Comparison of ENCODE assay signal across 10 cellular contexts in genomic region chrX:101078716-101079115, GRCh38. TPM values are rescaled to one million over a fixed set of nuclear protein-coding genes. Genes with fewer than 3 reads are reported as not detected.
DNase-seq lines count a peak whose midpoint lies in the region; ATAC-seq, FAIRE-seq and TF ChIP-seq lines count a peak whose summit lies in the region.
"Had no signal": no experiment of that assay in that cellular context is flagged by ENCODE, and none has a peak within 500 bp of the region (broad histone marks: within the 10 kb centered on the region; RNA-seq: fewer than 3 reads in every experiment).

TSS of gene TMEM35A (plus strand) at chrX:101078879. CDS start at chrX:101079003, 124 bp downstream.

- TF ChIP-seq CTCF in left ventricle myocardium inferior (IDR thresholded peaks at IDR 0.05; ENCODE audit: borderline replicate concordance) (no peak), endothelial cell of umbilical vein (IDR thresholded peaks at IDR 0.05; ENCODE audit: extremely low read depth in 1 of 2, insufficient read depth in 1 of 2, low read depth in 1 of 2, low read length in 2 of 2) (no peak), uterus (IDR thresholded peaks at IDR 0.05) (no peak)

- no peaks in the 10 kb centered on the region for H4K20me1 ChIP-seq in endothelial cell of umbilical vein (replicated peaks; ENCODE audit: control insufficient read depth, extremely low read depth, insufficient read depth, low read length)

- H3K27ac Mint-ChIP-seq in naive thymus-derived CD4-positive, alpha-beta T cell = no peak within 1 kb of the TSS

- TF ChIP-seq POLR2A in endothelial cell of umbilical vein (IDR thresholded peaks at IDR 0.05; ENCODE audit: low read depth, low read length) (no peak), uterus (IDR thresholded peaks at IDR 0.05) (no peak)

- peak within 1 kb of the TSS in 8 of 10 donors; percentile 10 to 60 (median 38) for H3K4me3 Mint-ChIP-seq in naive thymus-derived CD4-positive, alpha-beta T cell

- peaks cover 0 to 27% (median 24%) of the 10 kb centered on the region in 5 donors for H3K27me3 Mint-ChIP-seq in naive thymus-derived CD4-positive, alpha-beta T cell

- peak within 1 kb of the TSS; percentile 90 for H2AFZ ChIP-seq in endothelial cell of umbilical vein (ENCODE audit: low read depth, low read length)

- BruUV-seq in endothelial cell of umbilical vein (replicated peaks; lab: Mats Ljungman, UMichigan) = no TSS peak

- peak; percentile 95 for FAIRE-seq in endothelial cell of umbilical vein (lab: Jason Lieb, UNC)

- peak within 1 kb of the TSS; percentile 76 for H3K4me2 ChIP-seq in endothelial cell of umbilical vein (ENCODE audit: insufficient read depth, low read length)

- CTCF ChIA-PET in endothelial cell of umbilical vein (lab: Charles Lee) = interaction anchor here (1.3 kb wide), 1 partner anchor 13 kb away, joined by 4 read pairs; no protein-coding TSS in a partner anchor
- CTCF ChIA-PET in naive thymus-derived CD4-positive, alpha-beta T cell (lab: Charles Lee) = no interaction called here

- POLR2A ChIA-PET in endothelial cell of umbilical vein (lab: Charles Lee) = interaction anchor here (0.6 to 1.0 kb wide), 2 partner anchors 12 to 19 kb away, joined by 4 to 5 read pairs; partner anchors contain the start of gene CENPI
- POLR2A ChIA-PET in naive thymus-derived CD4-positive, alpha-beta T cell (lab: Charles Lee) = no interaction called here

- H3K9me1 ChIP-seq in endothelial cell of umbilical vein (replicated peaks; ENCODE audit: control insufficient read depth, extremely low read depth, insufficient read depth, low read length) = no peaks in the 10 kb centered on the region

- peaks cover 0 to 11% (median 0%) of the 10 kb centered on the region in 11 donors for H3K9me3 Mint-ChIP-seq in naive thymus-derived CD4-positive, alpha-beta T cell

- H3K4me1 Mint-ChIP-seq in naive thymus-derived CD4-positive, alpha-beta T cell = peaks cover 0 to 11% (median 5%) of the 10 kb centered on the region in 7 donors

- H3K9me3 ChIP-seq in left ventricle myocardium inferior (replicated peaks) (no peaks in the 10 kb centered on the region), endothelial cell of umbilical vein (replicated peaks; ENCODE audit: control insufficient read depth, insufficient read depth, low read length) (no peaks in the 10 kb centered on the region), uterus (no peaks in the 10 kb centered on the region)
- no peaks in the 10 kb centered on the region for H3K9me3 ChIP-seq in naive thymus-derived CD4-positive, alpha-beta T cell (ENCODE audit: control insufficient read depth in 2 of 3, low read length in 3 of 3)

- H3K36me3 Mint-ChIP-seq in naive thymus-derived CD4-positive, alpha-beta T cell = no peaks in the 10 kb centered on the region

- H3K27ac ChIP-seq in left ventricle myocardium inferior (replicated peaks) = no peak within 1 kb of the TSS
- no peak within 1 kb of the TSS for H3K27ac ChIP-seq in endothelial cell of umbilical vein (ENCODE audit: insufficient read depth, low read depth, low read length)
- no peak within 1 kb of the TSS for H3K27ac ChIP-seq in naive thymus-derived CD4-positive, alpha-beta T cell (ENCODE audit: low read depth, low read length)
- H3K27ac ChIP-seq in uterus = peak within 1 kb of the TSS in 1 of 2 donors; percentile 42

- no peaks in the 10 kb centered on the region for H3K27me3 ChIP-seq in left ventricle myocardium inferior (ENCODE audit: low read depth)
- H3K27me3 ChIP-seq in endothelial cell of umbilical vein (ENCODE audit: control insufficient read depth in 2 of 2, insufficient read depth in 2 of 2, low read length in 2 of 2) = no peaks in the 10 kb centered on the region
- H3K27me3 ChIP-seq in naive thymus-derived CD4-positive, alpha-beta T cell (ENCODE audit: control insufficient read depth in 2 of 2, insufficient read depth in 2 of 2, low read length in 2 of 2) = no peaks in the 10 kb centered on the region
- H3K27me3 ChIP-seq in uterus = no peaks in the 10 kb centered on the region

- H3K4me1 ChIP-seq in left ventricle myocardium inferior (no peaks in the 10 kb centered on the region), endothelial cell of umbilical vein (ENCODE audit: control insufficient read depth, extremely low read depth, insufficient read depth, low read length) (peaks cover 3% of the 10 kb centered on the region), uterus (no peaks in the 10 kb centered on the region)
- H3K4me1 ChIP-seq in naive thymus-derived CD4-positive, alpha-beta T cell (ENCODE audit: control insufficient read depth in 2 of 2, insufficient read depth in 2 of 2, low read length in 2 of 2) = no peaks in the 10 kb centered on the region

- DNase-seq in left ventricle myocardium inferior = no peak
- DNase-seq in Right ventricle myocardium superior = no peak
- peak; percentile 32 for DNase-seq in endothelial cell of umbilical vein (ENCODE audit: low read depth, low spot score)
- DNase-seq in naive thymus-derived CD4-positive, alpha-beta T cell = no peak
- DNase-seq in uterus = no peak
- no peak for DNase-seq in HuH-7.5 (ENCODE audit: low spot score)
- DNase-seq in NCI-H82 (lab: John Stamatoyannopoulos, UW) = no peak
- no peak for DNase-seq in activated gamma-delta T cell (lab: John Stamatoyannopoulos, UW)
- DNase-seq: activated CD4-positive, alpha-beta T cell treated with anti-CD3 and anti-CD28 coated beads, Interleukin-2, amount 50 U/mL, for 48 hours; DMS53 had no signal

- dilution Hi-C loops in endothelial cell of umbilical vein (cut with MboI; ENCODE audit: extremely low pct_ligation_motif_present, low sequenced_read_pairs) = no loop called here

- peak within 1 kb of the TSS; percentile 52 for H3K4me3 ChIP-seq in left ventricle myocardium inferior
- H3K4me3 ChIP-seq in endothelial cell of umbilical vein (replicated peaks in 1 of 3; ENCODE audit: insufficient read depth in 1 of 3, low read depth in 1 of 3, low read length in 3 of 3) = peak within 1 kb of the TSS; percentile 57 to 71 (median 66)
- H3K4me3 ChIP-seq in naive thymus-derived CD4-positive, alpha-beta T cell (ENCODE audit: low read length) = no peak within 1 kb of the TSS
- peak within 1 kb of the TSS; percentile 21 to 35 for H3K4me3 ChIP-seq in uterus

- intact Hi-C loops in left ventricle myocardium inferior (cut with micrococcal nuclease) = no loop called here
- intact Hi-C loops in Right ventricle myocardium superior (cut with DNase I) = no loop called here
- intact Hi-C loops in endothelial cell of umbilical vein (cut with micrococcal nuclease) = no loop called here
- intact Hi-C loops in naive thymus-derived CD4-positive, alpha-beta T cell (cut with micrococcal nuclease) = no loop called here
- intact Hi-C loops in uterus (cut with DNase I; ENCODE audit: low total_unique reads) = no loop called here

- no peak for ATAC-seq in Right ventricle myocardium superior (ENCODE audit: poor library complexity)
- no peak for ATAC-seq in naive thymus-derived CD4-positive, alpha-beta T cell

- H3K79me2 ChIP-seq in endothelial cell of umbilical vein (ENCODE audit: control insufficient read depth, insufficient read depth, low read length) = no peaks in the 10 kb centered on the region

- H3K36me3 ChIP-seq in left ventricle myocardium inferior (no peaks in the 10 kb centered on the region), endothelial cell of umbilical vein (ENCODE audit: control insufficient read depth in 2 of 2, extremely low read depth in 1 of 2, insufficient read depth in 2 of 2, low read length in 2 of 2) (no peaks in the 10 kb centered on the region), uterus (no peaks in the 10 kb centered on the region)
- H3K36me3 ChIP-seq in naive thymus-derived CD4-positive, alpha-beta T cell (ENCODE audit: control insufficient read depth in 2 of 3, insufficient read depth in 3 of 3, low read length in 3 of 3) = no peaks in the 10 kb centered on the region

- peak within 1 kb of the TSS; percentile 42 for H3K9ac ChIP-seq in endothelial cell of umbilical vein (replicated peaks; ENCODE audit: extremely low read depth, insufficient read depth, low read length)

TF ChIP-seq in endothelial cell of umbilical vein, 7 proteins besides CTCF, POLR2A, EP300 and RAD21:
- TF ChIP-seq GATA2 (IDR thresholded peaks at IDR 0.05; ENCODE audit: insufficient read depth, insufficient read length, low read depth, low read length) = no peak

RNA-seq across cellular contexts. Expression of gene TMEM35A, which starts in this region (rescaled TPM):
- total RNA-seq in left ventricle myocardium inferior (not detected), Right ventricle myocardium superior (0.30 TPM), endothelial cell of umbilical vein (6.5 and 7.2 TPM in 2 replicates), uterus (1 to 10 TPM in 2 of 4 donors, not detected in 2; 4.0 to 4.7 TPM)
- polyA plus RNA-seq in endothelial cell of umbilical vein = 10.4 and 11.0 TPM in 2 replicates
- 10.0 and 10.4 TPM in 2 replicates for polyA plus RNA-seq in endothelial cell of umbilical vein (2011; cell fraction: cytosol; rRNA removed)
- 3.4 TPM in 2 replicates for polyA plus RNA-seq in endothelial cell of umbilical vein (2011; cell fraction: nucleus; rRNA removed)
- polyA plus RNA-seq in endothelial cell of umbilical vein (2012) = 25.7 and 34.4 TPM in 2 replicates
- polyA minus RNA-seq in endothelial cell of umbilical vein = 13.0 and 16.6 TPM in 2 replicates
- polyA minus RNA-seq in endothelial cell of umbilical vein (2011; cell fraction: cytosol; rRNA and poly(A)+ RNA removed) = not detected
- 1.5 and 2.1 TPM in 2 replicates for polyA minus RNA-seq in endothelial cell of umbilical vein (2011; cell fraction: nucleus; rRNA and poly(A)+ RNA removed)
- not detected for total RNA-seq in naive thymus-derived CD4-positive, alpha-beta T cell
- polyA plus RNA-seq in naive thymus-derived CD4-positive, alpha-beta T cell = under 1 TPM in 1 of 2 donors, not detected in 1; 0.15 TPM
